Comparison of ENCODE assay signal across 2 cellular contexts in genomic region chr1:40876891-40877290, GRCh38.
TF ChIP-seq lines count a peak whose summit lies in the region.

No MANE protein-coding gene starts in this region.

TF ChIP-seq in SK-N-SH, 30 proteins besides CTCF, POLR2A, EP300 and RAD21 (continued from another document):
- TF ChIP-seq ZBTB33 (IDR thresholded peaks at IDR 0.05; ENCODE audit: borderline replicate concordance, low read depth) (no peak), GABPA (IDR thresholded peaks at IDR 0.05; ENCODE audit: low read depth) (no peak), ELF1 (IDR thresholded peaks at IDR 0.05) (no peak), MEF2A (IDR thresholded peaks at IDR 0.05; ENCODE audit: borderline replicate concordance, low read depth) (no peak), SMC3 (IDR thresholded peaks at IDR 0.05; ENCODE audit: low read depth, low read length) (no peak), SIN3A (IDR thresholded peaks at IDR 0.05; ENCODE audit: borderline replicate concordance, low read depth, low read length) (no peak), MAX (IDR thresholded peaks at IDR 0.05; ENCODE audit: low read depth) (no peak)

TF ChIP-seq in SK-N-SH treated with all-trans-retinoic acid at 6 μM for 48 hours, 23 proteins besides CTCF, POLR2A, EP300 and RAD21 (continued from another document):
- TF ChIP-seq OSR1 (CRISPR knock-in tag; IDR thresholded peaks at IDR 0.05) = no peak
- TF ChIP-seq RARB (CRISPR knock-in tag; IDR thresholded peaks at IDR 0.05) = no peak
- no peak for TF ChIP-seq ISL1 (CRISPR knock-in tag; IDR thresholded peaks at IDR 0.05)
